In the genomic region with DNA sequence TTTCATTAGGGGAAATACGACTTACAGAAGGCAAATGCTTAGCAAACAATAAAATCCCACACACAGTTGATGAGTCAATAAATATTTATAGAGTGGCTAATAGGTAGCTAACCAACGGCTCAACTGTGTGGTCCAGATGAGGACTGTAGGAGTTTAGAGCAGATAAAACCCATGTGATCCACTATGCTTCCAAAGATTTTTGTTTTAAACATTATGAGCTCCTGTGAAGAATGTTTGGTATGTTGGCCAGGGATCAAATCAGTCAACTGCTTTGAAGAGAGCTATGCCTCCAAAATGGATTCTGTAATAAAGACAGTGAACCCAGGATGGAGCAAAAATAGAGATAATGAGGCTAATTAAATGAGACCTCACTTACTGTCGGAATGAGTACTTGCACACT, we compare ENCODE assay signal across 14 cellular contexts.
A peak's percentile ranks its signal among the peaks of the same experiment; 100 is the strongest.
DNase-seq lines count a peak whose midpoint lies in the region; ATAC-seq and TF ChIP-seq lines count a peak whose summit lies in the region.
"Had no signal": no experiment of that assay in that cellular context is flagged by ENCODE, and none has a peak within 500 bp of the region (broad histone marks: within the 10 kb centered on the region; RNA-seq: fewer than 3 reads in every experiment).

No MANE protein-coding gene starts in this region.

- H3K27ac ChIP-seq in lung (ENCODE audit: low read depth in 1 of 2, low read length in 1 of 2): no peak overlapping the region
- no peak overlapping the region for H3K27ac ChIP-seq in heart right ventricle

- H3K9me3 Mint-ChIP-seq in stimulated activated memory B cell treated with anti-CD40 and anti-IgM and Interleukin-4, amounts not matched to agents 10 μg/mL and 1 μg/mL and 100 μg/mL, for 72 hours: peaks cover 6% of the 10 kb centered on the region

- TF ChIP-seq CTCF in AG10803 (conservative IDR thresholded peaks at IDR 0.05; ENCODE audit: low read length): no peak
- TF ChIP-seq CTCF in LNCaP clone FGC (IDR thresholded peaks at IDR 0.05; ENCODE audit: control insufficient read depth, extremely low read depth, insufficient read depth): no peak
- no peak for TF ChIP-seq CTCF in astrocyte of the spinal cord (IDR thresholded peaks at IDR 0.05; ENCODE audit: low read depth, low read length)
- TF ChIP-seq CTCF in lung (IDR thresholded peaks at IDR 0.05; ENCODE audit: control extremely low read depth, extremely low read depth): no peak
- TF ChIP-seq CTCF in heart right ventricle (IDR thresholded peaks at IDR 0.05): no peak

- H3K27me3 Mint-ChIP-seq in stimulated activated memory B cell treated with anti-CD40 and anti-IgM and Interleukin-4, amounts not matched to agents 10 μg/mL and 1 μg/mL and 100 μg/mL, for 72 hours: no peaks in the 10 kb centered on the region
- H3K27me3 Mint-ChIP-seq: activated CD4-positive, alpha-beta memory T cell treated with anti-CD3 and anti-CD28 coated beads for 36 hours; CD4-positive, alpha-beta memory T cell had no signal

- DNase-seq in AG10803 (ENCODE audit: low read depth) (peak; percentile 80), LNCaP clone FGC (ENCODE audit: low read depth) (peak; percentile 30), astrocyte of the spinal cord (ENCODE audit: low read depth, low spot score) (peak; percentile 71), lung (ENCODE audit: low spot score) (no peak), heart right ventricle (no peak), Kasumi-1 (lab: John Stamatoyannopoulos, UW) (no peak)
- DNase-seq: activated CD4-positive, alpha-beta memory T cell treated with anti-CD3 and anti-CD28 coated beads for 36 hours; activated effector memory CD4-positive, alpha-beta T cell treated with Interleukin-2 at 50 U/mL for 16 hours; CD4-positive, alpha-beta memory T cell; central memory CD4-positive, alpha-beta T cell; NCI-H2227 treated with DMSO at 0.1 percent for 48 hours; right cardiac atrium had no signal

- ATAC-seq in lung (ENCODE audit: insufficient read depth, low FRiP score): peak; percentile 19
- no peak for ATAC-seq in stimulated activated memory B cell treated with anti-CD40 and anti-IgM and Interleukin-4, amounts not matched to agents 10 μg/mL and 1 μg/mL and 100 μg/mL, for 72 hours
- no peak for ATAC-seq in heart right ventricle
- no peak for ATAC-seq in GM18517 (IDR thresholded peaks at IDR 0.05; ENCODE audit: unreplicated experiment)
- ATAC-seq: right cardiac atrium had no signal

- H3K4me1 ChIP-seq in lung (ENCODE audit: control insufficient read depth in 2 of 2, insufficient read depth in 2 of 2, low read length in 2 of 2) (no peaks in the 10 kb centered on the region), heart right ventricle (no peaks in the 10 kb centered on the region)

- no peaks in the 10 kb centered on the region for H3K4me1 Mint-ChIP-seq in stimulated activated memory B cell treated with anti-CD40 and anti-IgM and Interleukin-4, amounts not matched to agents 10 μg/mL and 1 μg/mL and 100 μg/mL, for 72 hours
- H3K4me1 Mint-ChIP-seq: CD4-positive, alpha-beta memory T cell had no signal

- H3K27ac Mint-ChIP-seq in stimulated activated memory B cell treated with anti-CD40 and anti-IgM and Interleukin-4, amounts not matched to agents 10 μg/mL and 1 μg/mL and 100 μg/mL, for 72 hours: no peak overlapping the region
- H3K27ac Mint-ChIP-seq: activated CD4-positive, alpha-beta memory T cell treated with anti-CD3 and anti-CD28 coated beads for 36 hours; CD4-positive, alpha-beta memory T cell had no signal

- in situ Hi-C loops in astrocyte of the spinal cord (cut with HindIII; ENCODE audit: low sequenced_read_pairs): no loop called here

- H3K4me3 ChIP-seq in AG10803 (ENCODE audit: low read length) (no peak overlapping the region), LNCaP clone FGC (ENCODE audit: low read depth, low read length) (no peak overlapping the region), astrocyte of the spinal cord (ENCODE audit: low read depth, low read length) (no peak overlapping the region), lung (no peak overlapping the region), heart right ventricle (no peak overlapping the region)

- H3K36me3 ChIP-seq in lung (ENCODE audit: control insufficient read depth in 2 of 2, insufficient read depth in 2 of 2, low read length in 2 of 2): no peaks in the 10 kb centered on the region
- H3K36me3 ChIP-seq in heart right ventricle: no peaks in the 10 kb centered on the region

- WGBS in lung, 2 donors: 44 to 62% methylated on average over 3 of the region's 3 CpGs
- 29 to 36% methylated on average over 3 of the region's 3 CpGs for WGBS in heart right ventricle, 2 donors

- H3K9me3 ChIP-seq in lung (ENCODE audit: control insufficient read depth in 2 of 2, insufficient read depth in 1 of 2, low read length in 1 of 2) (no peaks in the 10 kb centered on the region), heart right ventricle (peaks cover 0 to 9% (median 0%) of the 10 kb centered on the region in 11 donors)

- no peaks in the 10 kb centered on the region for H3K36me3 Mint-ChIP-seq in stimulated activated memory B cell treated with anti-CD40 and anti-IgM and Interleukin-4, amounts not matched to agents 10 μg/mL and 1 μg/mL and 100 μg/mL, for 72 hours
- H3K36me3 Mint-ChIP-seq: activated CD4-positive, alpha-beta memory T cell treated with anti-CD3 and anti-CD28 coated beads for 36 hours; CD4-positive, alpha-beta memory T cell had no signal

- no peak overlapping the region for H3K4me3 Mint-ChIP-seq in stimulated activated memory B cell treated with anti-CD40 and anti-IgM and Interleukin-4, amounts not matched to agents 10 μg/mL and 1 μg/mL and 100 μg/mL, for 72 hours
- H3K4me3 Mint-ChIP-seq: activated CD4-positive, alpha-beta memory T cell treated with anti-CD3 and anti-CD28 coated beads for 36 hours; CD4-positive, alpha-beta memory T cell had no signal

- H3K27me3 ChIP-seq in lung (ENCODE audit: control insufficient read depth, insufficient read depth): no peaks in the 10 kb centered on the region
- H3K27me3 ChIP-seq in heart right ventricle: no peaks in the 10 kb centered on the region

- intact Hi-C loops in heart right ventricle (cut with DNase I): no loop called here

Comparison
In these comparisons a context has a peak if more than half of its experiments do, and no peak if none do; other contexts are left out.
1. DNase-seq: peak in AG10803 (single experiment), LNCaP clone FGC (single experiment) and astrocyte of the spinal cord (single experiment); none in lung (single experiment), heart right ventricle (0 of 2) and Kasumi-1 (0 of 2).